Comparison of ENCODE assay signal across 14 cellular contexts in genomic region chr12:89236748-89237428, GRCh38.
DNase-seq lines count a peak whose midpoint lies in the region; TF ChIP-seq lines count a peak whose summit lies in the region.
"Had no signal": no experiment of that assay in that cellular context is flagged by ENCODE, and none has a peak within 500 bp of the region (broad histone marks: within the 10 kb centered on the region; RNA-seq: fewer than 3 reads in every experiment).

No MANE protein-coding gene starts in this region.

- BruUV-seq in MCF 10A (replicated peaks; lab: Mats Ljungman, UMichigan) = no TSS peak

- no peaks in the 10 kb centered on the region for H3K36me3 Mint-ChIP-seq in MCF 10A (ENCODE audit: insufficient read depth, unreplicated experiment)
- H3K36me3 Mint-ChIP-seq in osteocyte (ENCODE audit: unreplicated experiment) = no peaks in the 10 kb centered on the region

- DNase-seq in SIG-M5 treated with dmso at 0.1 percent for 504 hours (lab: John Stamatoyannopoulos, UW; ENCODE audit: unreplicated experiment) (peak; percentile 62), SIG-M5 (lab: John Stamatoyannopoulos, UW) (no peak), NB4 (ENCODE audit: low read depth) (peak; percentile 46), MCF 10A (ENCODE audit: unreplicated experiment) (no peak), osteocyte (ENCODE audit: extremely low spot score, unreplicated experiment) (no peak), foreskin melanocyte (no peak)
- DNase-seq in stimulated activated CD4-positive, alpha-beta T cell treated with anti-CD3 and anti-CD28 coated beads, Interleukin-4, amount 100 ng/mL, for 24 hours = no peak
- DNase-seq: amygdala; KG1; NCI-H526; stimulated activated naive CD4-positive, alpha-beta T cell treated with Interleukin-2 at 50 U/mL for 16 hours had no signal

- H3K4me3 ChIP-seq in NB4 (ENCODE audit: low read depth, low read length) (no peak overlapping the region), neutrophil (ENCODE audit: low read depth in 1 of 2, low read length in 1 of 2) (peak overlapping the region in 1 of 2 experiments; percentile 5)
- H3K4me3 ChIP-seq: A549, HAP-1 had no signal

- no peak for TF ChIP-seq CTCF in NB4 (IDR thresholded peaks at IDR 0.05; ENCODE audit: low read depth, low read length)
- TF ChIP-seq CTCF in MCF 10A (IDR thresholded peaks at IDR 0.05; ENCODE audit: unreplicated experiment) = no peak
- TF ChIP-seq CTCF in neutrophil (IDR thresholded peaks at IDR 0.05) = no peak
- TF ChIP-seq CTCF in osteocyte (IDR thresholded peaks at IDR 0.05) = no peak

- H3K27me3 Mint-ChIP-seq in MCF 10A (ENCODE audit: insufficient read depth, unreplicated experiment) (no peaks in the 10 kb centered on the region), osteocyte (ENCODE audit: unreplicated experiment) (no peaks in the 10 kb centered on the region)

- H3K27ac Mint-ChIP-seq in MCF 10A (ENCODE audit: low read depth, unreplicated experiment) (peak overlapping the region; percentile 5), osteocyte (ENCODE audit: unreplicated experiment) (no peak overlapping the region)

- no peaks in the 10 kb centered on the region for H3K36me3 ChIP-seq in neutrophil
- H3K36me3 ChIP-seq: HAP-1 had no signal

- H3K27me3 ChIP-seq in neutrophil = no peaks in the 10 kb centered on the region

- peak overlapping the region; percentile 82 for H3K27ac ChIP-seq in neutrophil
- H3K27ac ChIP-seq: A549 had no signal

- POLR2A ChIA-PET in MCF 10A (lab: Yijun Ruan, JAX) = interaction anchor here (1.9 kb wide), 1 partner anchor 8 kb away, joined by 8 read pairs; no protein-coding TSS in a partner anchor

- H3K4me3 Mint-ChIP-seq in MCF 10A (ENCODE audit: unreplicated experiment) (no peak overlapping the region), osteocyte (ENCODE audit: unreplicated experiment) (no peak overlapping the region)

- no peak for TF ChIP-seq POLR2A in NB4 (IDR thresholded peaks at IDR 0.05; ENCODE audit: extremely low read depth, insufficient read length)

- H3K4me1 Mint-ChIP-seq in MCF 10A (ENCODE audit: insufficient read depth, unreplicated experiment) (peaks cover 27% of the 10 kb centered on the region), osteocyte (ENCODE audit: unreplicated experiment) (no peaks in the 10 kb centered on the region)

- H3K9me3 Mint-ChIP-seq in MCF 10A (ENCODE audit: unreplicated experiment) (peaks cover 16% of the 10 kb centered on the region), osteocyte (ENCODE audit: unreplicated experiment) (peaks cover 9% of the 10 kb centered on the region)

- CTCF ChIA-PET in MCF 10A (lab: Yijun Ruan, JAX) = no interaction called here

- H3K4me1 ChIP-seq in neutrophil (ENCODE audit: control insufficient read depth in 1 of 2, insufficient read depth in 1 of 2, low read depth in 1 of 2, low read length in 1 of 2) = peaks cover 19 to 28% of the 10 kb centered on the region in 2 experiments
- H3K4me1 ChIP-seq: A549, HAP-1 had no signal

- intact Hi-C loops in MCF 10A (cut with micrococcal nuclease) = no loop called here

- no peaks in the 10 kb centered on the region for H3K9me3 ChIP-seq in neutrophil
- H3K9me3 ChIP-seq: HAP-1 had no signal

Comparison
In these comparisons a context has a peak if more than half of its experiments do, and no peak if none do; other contexts are left out.
1. DNase-seq: peak in SIG-M5 treated with dmso at 0.1 percent for 504 hours (single experiment) and NB4 (single experiment); none in SIG-M5 (single experiment), MCF 10A (single experiment), osteocyte (single experiment), stimulated activated CD4-positive, alpha-beta T cell treated with anti-CD3 and anti-CD28 coated beads, Interleukin-4, amount 100 ng/mL, for 24 hours (single experiment) and foreskin melanocyte (single experiment).